9 cellular contexts compared by ENCODE assay signal in the genomic region with DNA sequence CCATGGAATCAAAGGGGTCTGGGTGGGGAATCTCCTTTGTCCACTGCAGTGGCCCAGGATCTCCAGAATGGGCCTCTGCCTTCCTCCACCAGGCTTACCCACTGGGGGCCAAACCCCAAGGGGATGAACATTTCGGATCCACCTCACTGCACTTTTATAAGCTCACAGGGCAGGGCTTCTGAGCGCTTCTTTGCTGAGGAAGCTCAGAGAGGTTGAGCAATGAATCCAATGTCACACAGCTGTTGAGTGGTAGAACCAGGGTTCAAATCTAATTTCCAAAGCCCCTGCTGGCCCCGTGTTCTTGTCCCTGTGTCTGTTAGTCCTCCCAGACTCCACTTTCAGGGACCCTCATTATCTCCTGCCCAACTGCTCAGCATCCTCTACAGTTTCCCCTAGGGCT.
"Had no signal": no experiment of that assay in that cellular context is flagged by ENCODE, and none has a peak within 500 bp of the region (broad histone marks: within the 10 kb centered on the region; RNA-seq: fewer than 3 reads in every experiment).

No MANE protein-coding gene starts in this region.

- ATAC-seq: GM23338 had no signal

- H3K4me2 ChIP-seq: GM23338 had no signal

- FAIRE-seq: H1, H54 had no signal

- H2AFZ ChIP-seq: GM23338 had no signal

- DNase-seq: H9, HCEC 1CT, HFFc6, IMR-90, KBM-7 had no signal

- H3K27ac ChIP-seq: HL-60 had no signal

- H3K4me3 ChIP-seq: GM23338 had no signal
